1 cellular context compared by ENCODE assay signal in the genomic region with DNA sequence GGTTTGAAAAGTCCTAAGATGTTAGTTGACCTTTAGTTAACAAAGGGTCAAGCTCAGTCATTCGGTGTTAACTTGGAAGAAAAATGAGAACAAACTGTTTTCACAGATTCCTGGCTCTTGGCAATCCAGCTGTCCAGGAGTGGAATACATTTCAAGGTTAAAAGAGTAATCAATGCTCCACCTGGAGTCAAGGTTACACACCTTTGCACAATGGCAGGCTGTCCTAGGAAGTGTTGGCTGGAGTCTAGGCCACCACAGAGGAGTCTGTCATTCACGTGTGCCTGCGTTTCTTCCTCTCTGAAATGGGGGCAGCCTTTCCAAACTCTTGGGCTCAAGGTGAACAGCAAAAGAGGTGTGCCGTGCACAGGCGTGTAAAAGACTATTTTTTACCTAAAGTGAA.
TF ChIP-seq lines count a peak whose summit lies in the region.

No MANE protein-coding gene starts in this region.

TF ChIP-seq in HepG2, 621 proteins besides CTCF, POLR2A, EP300 and RAD21 (continued from another document and continues in another):
- TF ChIP-seq, protein P1, sequence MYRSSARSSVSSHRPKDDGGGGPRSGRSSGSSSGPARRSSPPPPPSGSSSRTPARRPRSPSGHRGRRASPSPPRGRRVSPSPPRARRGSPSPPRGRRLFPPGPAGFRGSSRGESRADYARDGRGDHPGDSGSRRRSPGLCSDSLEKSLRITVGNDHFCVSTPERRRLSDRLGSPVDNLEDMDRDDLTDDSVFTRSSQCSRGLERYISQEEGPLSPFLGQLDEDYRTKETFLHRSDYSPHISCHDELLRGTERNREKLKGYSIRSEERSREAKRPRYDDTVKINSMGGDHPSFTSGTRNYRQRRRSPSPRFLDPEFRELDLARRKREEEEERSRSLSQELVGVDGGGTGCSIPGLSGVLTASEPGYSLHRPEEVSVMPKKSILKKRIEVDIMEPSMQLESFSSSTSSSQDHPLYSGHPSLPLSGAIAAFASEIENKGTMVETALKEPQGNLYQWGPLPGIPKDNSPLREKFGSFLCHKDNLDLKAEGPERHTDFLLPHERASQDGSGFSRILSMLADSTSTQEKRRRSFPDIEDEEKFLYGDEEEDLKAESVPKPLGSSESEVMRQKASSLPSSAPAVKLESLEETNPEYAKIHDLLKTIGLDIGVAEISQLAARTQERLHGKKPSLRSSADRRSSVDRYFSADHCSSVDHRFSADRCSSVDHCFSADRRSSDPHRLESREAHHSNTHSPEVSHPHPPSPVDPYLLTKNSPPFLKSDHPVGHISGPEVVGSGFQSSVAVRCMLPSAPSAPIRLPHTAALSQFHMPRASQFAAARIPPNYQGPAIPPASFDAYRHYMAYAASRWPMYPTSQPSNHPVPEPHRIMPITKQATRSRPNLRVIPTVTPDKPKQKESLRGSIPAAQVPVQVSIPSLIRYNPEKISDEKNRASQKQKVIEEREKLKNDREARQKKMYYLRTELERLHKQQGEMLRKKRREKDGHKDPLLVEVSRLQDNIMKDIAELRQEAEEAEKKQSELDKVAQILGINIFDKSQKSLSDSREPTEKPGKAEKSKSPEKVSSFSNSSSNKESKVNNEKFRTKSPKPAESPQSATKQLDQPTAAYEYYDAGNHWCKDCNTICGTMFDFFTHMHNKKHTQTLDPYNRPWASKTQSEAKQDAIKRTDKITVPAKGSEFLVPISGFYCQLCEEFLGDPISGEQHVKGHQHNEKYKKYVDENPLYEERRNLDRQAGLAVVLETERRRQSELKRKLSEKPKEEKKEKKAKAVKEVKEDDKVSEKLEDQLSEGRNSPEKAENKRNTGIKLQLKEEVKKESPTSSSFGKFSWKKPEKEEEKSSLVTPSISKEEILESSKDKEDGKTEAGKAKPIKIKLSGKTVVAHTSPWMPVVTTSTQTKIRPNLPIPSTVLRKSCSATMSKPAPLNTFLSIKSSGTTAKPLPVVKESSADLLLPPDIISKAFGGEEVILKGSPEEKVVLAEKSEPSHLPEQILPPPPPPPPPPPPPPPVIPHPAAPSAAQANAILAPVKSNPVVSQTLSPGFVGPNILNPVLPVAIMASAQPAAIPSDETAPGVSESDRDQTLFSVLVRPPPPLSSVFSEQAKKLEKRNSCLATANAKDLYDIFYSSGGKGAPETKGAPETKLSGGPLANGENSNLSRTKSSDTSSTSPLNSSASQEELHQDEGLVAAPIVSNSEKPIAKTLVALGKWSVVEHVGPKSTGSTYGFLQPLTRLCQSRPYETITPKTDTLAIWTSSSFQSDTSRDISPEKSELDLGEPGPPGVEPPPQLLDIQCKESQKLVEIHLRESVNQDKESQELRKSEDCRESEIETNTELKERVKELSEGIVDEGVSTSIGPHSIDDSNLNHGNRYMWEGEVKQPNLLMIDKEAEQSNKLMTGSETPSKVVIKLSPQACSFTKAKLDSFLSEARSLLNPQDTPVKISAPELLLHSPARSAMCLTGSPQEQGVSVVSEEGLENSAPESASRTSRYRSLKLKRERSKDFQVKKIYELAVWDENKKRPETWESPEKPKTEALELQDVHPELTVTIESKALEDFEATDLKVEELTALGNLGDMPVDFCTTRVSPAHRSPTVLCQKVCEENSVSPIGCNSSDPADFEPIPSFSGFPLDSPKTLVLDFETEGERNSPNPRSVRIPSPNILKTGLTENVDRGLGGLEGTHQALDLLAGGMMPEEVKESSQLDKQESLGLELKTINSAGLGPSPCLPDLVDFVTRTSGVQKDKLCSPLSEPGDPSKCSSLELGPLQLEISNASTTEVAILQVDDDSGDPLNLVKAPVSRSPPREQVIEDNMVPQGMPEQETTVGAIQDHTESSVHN (CRISPR knock-in tag; IDR thresholded peaks at IDR 0.05) = no peak
- TF ChIP-seq YEATS2 (CRISPR knock-in tag; IDR thresholded peaks at IDR 0.05; ENCODE audit: borderline replicate concordance) (no peak), ONECUT2 (CRISPR knock-in tag; IDR thresholded peaks at IDR 0.05) (peak; percentile 89), MIXL1 (CRISPR knock-in tag; IDR thresholded peaks at IDR 0.05) (peak; percentile 58; the same call in 1 of the 2 replicates), ZNF337 (CRISPR knock-in tag; IDR thresholded peaks at IDR 0.05; ENCODE audit: borderline replicate concordance, low read depth) (no peak), MYC (CRISPR knock-in tag; IDR thresholded peaks at IDR 0.05; ENCODE audit: borderline replicate concordance) (no peak), NR2F6 (IDR thresholded peaks at IDR 0.05) (peak; percentile 93), NR2F6 (CRISPR knock-in tag; IDR thresholded peaks at IDR 0.05) (peak; percentile 92), RFX5 (IDR thresholded peaks at IDR 0.05; ENCODE audit: low read depth, low read length) (no peak), FOXM1 (CRISPR knock-in tag; IDR thresholded peaks at IDR 0.05) (no peak), ZNF17 (CRISPR knock-in tag; IDR thresholded peaks at IDR 0.05) (no peak), SPEN (CRISPR knock-in tag; IDR thresholded peaks at IDR 0.05; ENCODE audit: low read depth) (no peak), ETV5 (CRISPR knock-in tag; IDR thresholded peaks at IDR 0.05; ENCODE audit: borderline replicate concordance) (peak; percentile 62; the same call in 1 of the 2 replicates), FOXC1 (CRISPR knock-in tag; IDR thresholded peaks at IDR 0.05; ENCODE audit: borderline replicate concordance) (0 out of 2 replicates have a peak, but pooled peaks have one; percentile 29), SIX4 (CRISPR knock-in tag; IDR thresholded peaks at IDR 0.05) (no peak), SNAPC2 (CRISPR knock-in tag; IDR thresholded peaks at IDR 0.05) (no peak), SMAD9 (CRISPR knock-in tag; IDR thresholded peaks at IDR 0.05) (no peak)
- TF ChIP-seq, protein P2, sequence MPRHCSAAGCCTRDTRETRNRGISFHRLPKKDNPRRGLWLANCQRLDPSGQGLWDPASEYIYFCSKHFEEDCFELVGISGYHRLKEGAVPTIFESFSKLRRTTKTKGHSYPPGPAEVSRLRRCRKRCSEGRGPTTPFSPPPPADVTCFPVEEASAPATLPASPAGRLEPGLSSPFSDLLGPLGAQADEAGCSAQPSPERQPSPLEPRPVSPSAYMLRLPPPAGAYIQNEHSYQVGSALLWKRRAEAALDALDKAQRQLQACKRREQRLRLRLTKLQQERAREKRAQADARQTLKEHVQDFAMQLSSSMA (CRISPR knock-in tag; IDR thresholded peaks at IDR 0.05) = no peak
- TF ChIP-seq, protein P3, sequence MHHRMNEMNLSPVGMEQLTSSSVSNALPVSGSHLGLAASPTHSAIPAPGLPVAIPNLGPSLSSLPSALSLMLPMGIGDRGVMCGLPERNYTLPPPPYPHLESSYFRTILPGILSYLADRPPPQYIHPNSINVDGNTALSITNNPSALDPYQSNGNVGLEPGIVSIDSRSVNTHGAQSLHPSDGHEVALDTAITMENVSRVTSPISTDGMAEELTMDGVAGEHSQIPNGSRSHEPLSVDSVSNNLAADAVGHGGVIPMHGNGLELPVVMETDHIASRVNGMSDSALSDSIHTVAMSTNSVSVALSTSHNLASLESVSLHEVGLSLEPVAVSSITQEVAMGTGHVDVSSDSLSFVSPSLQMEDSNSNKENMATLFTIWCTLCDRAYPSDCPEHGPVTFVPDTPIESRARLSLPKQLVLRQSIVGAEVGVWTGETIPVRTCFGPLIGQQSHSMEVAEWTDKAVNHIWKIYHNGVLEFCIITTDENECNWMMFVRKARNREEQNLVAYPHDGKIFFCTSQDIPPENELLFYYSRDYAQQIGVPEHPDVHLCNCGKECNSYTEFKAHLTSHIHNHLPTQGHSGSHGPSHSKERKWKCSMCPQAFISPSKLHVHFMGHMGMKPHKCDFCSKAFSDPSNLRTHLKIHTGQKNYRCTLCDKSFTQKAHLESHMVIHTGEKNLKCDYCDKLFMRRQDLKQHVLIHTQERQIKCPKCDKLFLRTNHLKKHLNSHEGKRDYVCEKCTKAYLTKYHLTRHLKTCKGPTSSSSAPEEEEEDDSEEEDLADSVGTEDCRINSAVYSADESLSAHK (CRISPR knock-in tag; IDR thresholded peaks at IDR 0.05; ENCODE audit: borderline replicate concordance) = no peak
- TF ChIP-seq, protein P4, sequence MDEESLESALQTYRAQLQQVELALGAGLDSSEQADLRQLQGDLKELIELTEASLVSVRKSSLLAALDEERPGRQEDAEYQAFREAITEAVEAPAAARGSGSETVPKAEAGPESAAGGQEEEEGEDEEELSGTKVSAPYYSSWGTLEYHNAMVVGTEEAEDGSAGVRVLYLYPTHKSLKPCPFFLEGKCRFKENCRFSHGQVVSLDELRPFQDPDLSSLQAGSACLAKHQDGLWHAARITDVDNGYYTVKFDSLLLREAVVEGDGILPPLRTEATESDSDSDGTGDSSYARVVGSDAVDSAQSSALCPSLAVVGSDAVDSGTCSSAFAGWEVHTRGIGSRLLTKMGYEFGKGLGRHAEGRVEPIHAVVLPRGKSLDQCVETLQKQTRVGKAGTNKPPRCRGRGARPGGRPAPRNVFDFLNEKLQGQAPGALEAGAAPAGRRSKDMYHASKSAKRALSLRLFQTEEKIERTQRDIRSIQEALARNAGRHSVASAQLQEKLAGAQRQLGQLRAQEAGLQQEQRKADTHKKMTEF (CRISPR knock-in tag; IDR thresholded peaks at IDR 0.05) = peak; percentile 58
- TF ChIP-seq, protein P5, sequence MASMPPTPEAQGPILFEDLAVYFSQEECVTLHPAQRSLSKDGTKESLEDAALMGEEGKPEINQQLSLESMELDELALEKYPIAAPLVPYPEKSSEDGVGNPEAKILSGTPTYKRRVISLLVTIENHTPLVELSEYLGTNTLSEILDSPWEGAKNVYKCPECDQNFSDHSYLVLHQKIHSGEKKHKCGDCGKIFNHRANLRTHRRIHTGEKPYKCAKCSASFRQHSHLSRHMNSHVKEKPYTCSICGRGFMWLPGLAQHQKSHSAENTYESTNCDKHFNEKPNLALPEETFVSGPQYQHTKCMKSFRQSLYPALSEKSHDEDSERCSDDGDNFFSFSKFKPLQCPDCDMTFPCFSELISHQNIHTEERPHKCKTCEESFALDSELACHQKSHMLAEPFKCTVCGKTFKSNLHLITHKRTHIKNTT (CRISPR knock-in tag; IDR thresholded peaks at IDR 0.05) = no peak
- TF ChIP-seq, protein P6, sequence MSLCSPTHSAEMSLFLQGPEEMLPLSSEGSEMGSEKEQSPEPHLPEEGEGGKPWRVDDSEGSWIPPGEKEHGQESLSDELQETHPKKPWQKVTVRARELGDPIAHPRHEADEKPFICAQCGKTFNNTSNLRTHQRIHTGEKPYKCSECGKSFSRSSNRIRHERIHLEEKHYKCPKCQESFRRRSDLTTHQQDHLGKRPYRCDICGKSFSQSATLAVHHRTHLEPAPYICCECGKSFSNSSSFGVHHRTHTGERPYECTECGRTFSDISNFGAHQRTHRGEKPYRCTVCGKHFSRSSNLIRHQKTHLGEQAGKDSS (CRISPR knock-in tag; IDR thresholded peaks at IDR 0.05; ENCODE audit: borderline replicate concordance, low read depth) = peak; percentile 83; the same call in 1 of the 2 replicates
- TF ChIP-seq, protein P7, sequence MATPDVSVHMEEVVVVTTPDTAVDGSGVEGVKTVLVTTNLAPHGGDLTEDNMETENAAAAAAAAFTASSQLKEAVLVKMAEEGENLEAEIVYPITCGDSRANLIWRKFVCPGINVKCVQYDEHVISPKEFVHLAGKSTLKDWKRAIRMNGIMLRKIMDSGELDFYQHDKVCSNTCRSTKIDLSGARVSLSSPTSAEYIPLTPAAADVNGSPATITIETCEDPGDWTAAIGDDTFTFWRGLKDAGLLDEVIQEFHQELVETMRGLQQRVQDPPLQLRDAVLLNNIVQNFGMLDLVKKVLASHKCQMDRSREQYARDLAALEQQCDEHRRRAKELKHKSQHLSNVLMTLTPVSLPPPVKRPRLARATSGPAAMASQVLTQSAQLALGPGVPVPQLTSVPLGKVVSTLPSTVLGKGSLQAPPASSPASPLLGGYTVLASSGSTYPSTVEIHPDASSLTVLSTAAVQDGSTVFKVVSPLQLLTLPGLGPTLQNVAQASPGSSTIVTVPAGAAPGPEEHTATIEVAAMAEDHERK (CRISPR knock-in tag; IDR thresholded peaks at IDR 0.05; ENCODE audit: low read depth) = no peak
- TF ChIP-seq, protein P8, sequence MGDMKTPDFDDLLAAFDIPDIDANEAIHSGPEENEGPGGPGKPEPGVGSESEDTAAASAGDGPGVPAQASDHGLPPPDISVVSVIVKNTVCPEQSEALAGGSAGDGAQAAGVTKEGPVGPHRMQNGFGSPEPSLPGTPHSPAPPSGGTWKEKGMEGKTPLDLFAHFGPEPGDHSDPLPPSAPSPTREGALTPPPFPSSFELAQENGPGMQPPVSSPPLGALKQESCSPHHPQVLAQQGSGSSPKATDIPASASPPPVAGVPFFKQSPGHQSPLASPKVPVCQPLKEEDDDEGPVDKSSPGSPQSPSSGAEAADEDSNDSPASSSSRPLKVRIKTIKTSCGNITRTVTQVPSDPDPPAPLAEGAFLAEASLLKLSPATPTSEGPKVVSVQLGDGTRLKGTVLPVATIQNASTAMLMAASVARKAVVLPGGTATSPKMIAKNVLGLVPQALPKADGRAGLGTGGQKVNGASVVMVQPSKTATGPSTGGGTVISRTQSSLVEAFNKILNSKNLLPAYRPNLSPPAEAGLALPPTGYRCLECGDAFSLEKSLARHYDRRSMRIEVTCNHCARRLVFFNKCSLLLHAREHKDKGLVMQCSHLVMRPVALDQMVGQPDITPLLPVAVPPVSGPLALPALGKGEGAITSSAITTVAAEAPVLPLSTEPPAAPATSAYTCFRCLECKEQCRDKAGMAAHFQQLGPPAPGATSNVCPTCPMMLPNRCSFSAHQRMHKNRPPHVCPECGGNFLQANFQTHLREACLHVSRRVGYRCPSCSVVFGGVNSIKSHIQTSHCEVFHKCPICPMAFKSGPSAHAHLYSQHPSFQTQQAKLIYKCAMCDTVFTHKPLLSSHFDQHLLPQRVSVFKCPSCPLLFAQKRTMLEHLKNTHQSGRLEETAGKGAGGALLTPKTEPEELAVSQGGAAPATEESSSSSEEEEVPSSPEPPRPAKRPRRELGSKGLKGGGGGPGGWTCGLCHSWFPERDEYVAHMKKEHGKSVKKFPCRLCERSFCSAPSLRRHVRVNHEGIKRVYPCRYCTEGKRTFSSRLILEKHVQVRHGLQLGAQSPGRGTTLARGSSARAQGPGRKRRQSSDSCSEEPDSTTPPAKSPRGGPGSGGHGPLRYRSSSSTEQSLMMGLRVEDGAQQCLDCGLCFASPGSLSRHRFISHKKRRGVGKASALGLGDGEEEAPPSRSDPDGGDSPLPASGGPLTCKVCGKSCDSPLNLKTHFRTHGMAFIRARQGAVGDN (CRISPR knock-in tag; IDR thresholded peaks at IDR 0.05) = no peak
- TF ChIP-seq, protein P9, sequence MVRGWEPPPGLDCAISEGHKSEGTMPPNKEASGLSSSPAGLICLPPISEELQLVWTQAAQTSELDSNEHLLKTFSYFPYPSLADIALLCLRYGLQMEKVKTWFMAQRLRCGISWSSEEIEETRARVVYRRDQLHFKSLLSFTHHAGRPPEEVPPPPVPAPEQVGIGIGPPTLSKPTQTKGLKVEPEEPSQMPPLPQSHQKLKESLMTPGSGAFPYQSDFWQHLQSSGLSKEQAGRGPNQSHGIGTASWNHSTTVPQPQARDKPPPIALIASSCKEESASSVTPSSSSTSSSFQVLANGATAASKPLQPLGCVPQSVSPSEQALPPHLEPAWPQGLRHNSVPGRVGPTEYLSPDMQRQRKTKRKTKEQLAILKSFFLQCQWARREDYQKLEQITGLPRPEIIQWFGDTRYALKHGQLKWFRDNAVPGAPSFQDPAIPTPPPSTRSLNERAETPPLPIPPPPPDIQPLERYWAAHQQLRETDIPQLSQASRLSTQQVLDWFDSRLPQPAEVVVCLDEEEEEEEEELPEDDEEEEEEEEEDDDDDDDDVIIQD (CRISPR knock-in tag; IDR thresholded peaks at IDR 0.05; ENCODE audit: low read depth) = no peak
- TF ChIP-seq, protein P10, sequence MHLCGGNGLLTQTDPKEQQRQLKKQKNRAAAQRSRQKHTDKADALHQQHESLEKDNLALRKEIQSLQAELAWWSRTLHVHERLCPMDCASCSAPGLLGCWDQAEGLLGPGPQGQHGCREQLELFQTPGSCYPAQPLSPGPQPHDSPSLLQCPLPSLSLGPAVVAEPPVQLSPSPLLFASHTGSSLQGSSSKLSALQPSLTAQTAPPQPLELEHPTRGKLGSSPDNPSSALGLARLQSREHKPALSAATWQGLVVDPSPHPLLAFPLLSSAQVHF (CRISPR knock-in tag; IDR thresholded peaks at IDR 0.05) = no peak
